ENCODE assay signal across 1 cellular context in the genomic region with DNA sequence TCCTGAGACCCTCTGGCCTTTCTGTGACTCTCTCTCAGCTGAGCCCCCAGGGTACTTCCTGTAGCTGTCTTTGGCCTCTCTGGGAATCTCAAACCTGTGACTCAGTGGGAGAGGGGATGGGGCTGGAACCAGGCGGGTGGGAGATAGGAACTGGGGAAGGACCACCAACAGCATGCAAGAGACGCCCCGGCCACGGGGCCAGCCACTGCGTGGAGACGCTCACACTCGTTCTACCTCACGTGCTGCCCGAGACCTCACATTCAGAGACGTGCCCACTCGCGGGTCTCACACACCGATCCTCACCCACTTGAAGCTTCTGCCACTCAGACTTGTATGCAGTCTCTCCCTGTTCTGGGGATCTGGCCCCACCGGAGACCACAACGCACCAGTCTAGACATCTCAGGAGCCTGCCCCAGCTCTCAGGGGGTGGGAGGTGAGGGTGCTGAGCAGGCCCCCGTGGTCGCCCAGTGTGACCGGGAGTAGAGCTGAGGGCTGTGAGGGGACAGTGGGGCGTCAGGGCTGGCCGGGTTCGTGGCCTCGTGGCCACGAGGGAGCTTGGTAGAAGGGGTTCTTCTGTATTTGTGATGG.
TF ChIP-seq lines count a peak whose summit lies in the region.

No MANE protein-coding gene starts in this region.

TF ChIP-seq in GM12878, 131 proteins besides CTCF, POLR2A, EP300 and RAD21:
- TF ChIP-seq GATAD2B (conservative IDR thresholded peaks at IDR 0.05; ENCODE audit: low read depth) (no peak), NRF1 (conservative IDR thresholded peaks at IDR 0.05; ENCODE audit: low read depth, low read length) (no peak), FOXM1 (IDR thresholded peaks at IDR 0.05; ENCODE audit: low read depth, low read length) (no peak), HDAC6 (IDR thresholded peaks at IDR 0.05; ENCODE audit: unreplicated experiment) (no peak), RCOR1 (conservative IDR thresholded peaks at IDR 0.05; ENCODE audit: low read depth, low read length) (no peak), YY1 (IDR thresholded peaks at IDR 0.05; ENCODE audit: low read depth, low read length) (no peak), USF1 (IDR thresholded peaks at IDR 0.05; ENCODE audit: borderline replicate concordance, extremely low read length, insufficient read depth, low read depth, low read length) (no peak), ESRRA (IDR thresholded peaks at IDR 0.05; ENCODE audit: low read length) (no peak)
